In the genomic region with DNA sequence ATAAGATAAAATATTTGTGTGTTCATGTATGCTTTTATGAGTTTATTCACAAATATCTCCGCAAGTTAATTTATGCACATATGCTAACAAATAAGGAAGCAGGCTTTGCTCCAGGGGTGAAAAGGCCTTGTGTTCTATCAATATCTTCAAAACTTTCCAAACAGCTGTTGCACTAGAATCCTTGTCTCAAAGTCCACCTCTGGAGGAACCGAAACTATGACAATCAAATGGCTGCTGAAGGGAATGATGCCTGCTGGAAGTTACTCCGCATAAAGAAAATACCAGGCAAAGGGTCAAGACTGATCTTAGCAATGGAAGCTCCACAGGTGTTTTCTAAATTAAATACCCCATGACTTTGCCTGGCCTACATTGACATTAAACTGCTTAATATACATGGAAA, we compare ENCODE assay signal across 28 cellular contexts.
"Had no signal": no experiment of that assay in that cellular context is flagged by ENCODE, and none has a peak within 500 bp of the region (broad histone marks: within the 10 kb centered on the region; RNA-seq: fewer than 3 reads in every experiment).

No MANE protein-coding gene starts in this region.

- FAIRE-seq: astrocyte, K562 had no signal

- DNase-seq: activated CD4-positive, alpha-beta memory T cell treated with anti-CD3 and anti-CD28 coated beads, Interleukin-2, amount 10 ng/mL, durations not matched to agents 7 days and 5 days; activated CD4-positive, alpha-beta T cell treated with anti-CD3 and anti-CD28 coated beads for 36 hours; activated CD4-positive, alpha-beta T cell treated with anti-CD3 and anti-CD28 coated beads, Interleukin-2, amount 50 U/mL, for 1 hour; activated gamma-delta T cell; activated naive CD4-positive, alpha-beta T cell treated with anti-CD3 and anti-CD28 coated beads for 36 hours; activated T-cell treated with anti-CD3 and anti-CD28 coated beads for 4 hours; activated T-cell treated with anti-CD3 and anti-CD28 coated beads, Interleukin-2, amount 50 U/mL, for 48 hours; amygdala; Karpas-422; MM.1S; NCI-H1105; NCI-H1436 treated with DMSO at 0.1 percent for 48 hours; NCI-H187; NCI-H2081 treated with DMSO at 0.1 percent for 48 hours; NCI-H2171 treated with DMSO at 0.1 percent for 48 hours; NCI-H345; NCI-H510A; NCI-H526 treated with DMSO at 0.1 percent for 48 hours; NCI-H82; Peyer's patch; Right ventricle myocardium superior; SJCRH30; SK-N-SH; T-helper 1 cell; WERI-Rb-1 had no signal

- ATAC-seq: activated CD4-positive, alpha-beta T cell treated with anti-CD3 and anti-CD28 coated beads for 36 hours; activated T-helper 17 cell treated with anti-CD3 and anti-CD28 coated beads, Interleukin-2, amount 50 U/mL, for 72 hours; K562 had no signal
